27 cellular contexts compared by ENCODE assay signal in the genomic region with DNA sequence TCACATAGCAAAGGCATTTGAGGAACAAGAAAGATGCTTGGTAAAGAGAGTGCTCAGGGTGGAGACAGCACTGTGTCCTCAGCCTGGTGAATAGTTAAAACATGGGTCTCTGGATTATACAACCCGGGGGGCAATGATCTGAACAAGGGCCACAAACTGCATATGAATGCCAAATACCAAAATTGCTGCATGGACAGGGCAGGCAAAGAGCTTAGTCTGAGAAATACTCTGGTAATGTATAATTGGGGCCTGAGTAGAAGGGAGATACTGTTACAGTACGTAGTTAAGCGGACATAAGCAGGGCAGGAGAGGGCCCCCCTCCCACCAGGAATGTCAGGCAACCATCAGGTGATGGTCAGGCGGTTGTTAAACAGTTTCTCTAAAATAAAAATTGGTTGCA.
"Had no signal": no experiment of that assay in that cellular context is flagged by ENCODE, and none has a peak within 500 bp of the region (broad histone marks: within the 10 kb centered on the region; RNA-seq: fewer than 3 reads in every experiment).

No MANE protein-coding gene starts in this region.

- ATAC-seq: foreskin keratinocyte; heart right ventricle; left lobe of liver; natural killer cell treated with Interleukin-12 subunit alpha and Interleukin-12 subunit beta and Interleukin-15 and Interleukin-18, amount 100 ng/mL, for 72 hours; right lobe of liver; stimulated activated naive B cell treated with anti-CD40 and anti-IgM and Interleukin-4, amounts not matched to agents 10 μg/mL and 1 μg/mL and 100 μg/mL, for 72 hours had no signal

- H3K9me3 ChIP-seq: neutrophil, right lobe of liver, stomach, thyroid gland, uterus had no signal

- H3K27ac ChIP-seq: dorsolateral prefrontal cortex, epithelial cell of prostate, esophagus muscularis mucosa, foreskin keratinocyte, heart right ventricle, neutrophil, parathyroid adenoma, right lobe of liver, stomach, uterus had no signal

- H3K4me1 Mint-ChIP-seq: immature natural killer cell; neural crest cell; stimulated activated naive B cell treated with anti-CD40 and anti-IgM and Interleukin-4, amounts not matched to agents 10 μg/mL and 1 μg/mL and 100 μg/mL, for 72 hours had no signal

- H3K27me3 ChIP-seq: dorsolateral prefrontal cortex, esophagus muscularis mucosa, foreskin keratinocyte, heart right ventricle, neutrophil, right lobe of liver, stomach, thyroid gland, uterus had no signal

- FAIRE-seq: colon, small intestine had no signal

- DNase-seq: central memory CD4-positive, alpha-beta T cell; dorsolateral prefrontal cortex; effector CD4-positive, alpha-beta T cell; foreskin keratinocyte; glutamatergic neuron; heart right ventricle; hippocampal formation; immature natural killer cell; islet precursor cell; right lobe of liver; stimulated activated CD4-positive, alpha-beta T cell treated with anti-CD3 and anti-CD28 coated beads, Interleukin-15, amount 100 ng/mL, for 24 hours; stimulated activated CD4-positive, alpha-beta T cell treated with anti-CD3 and anti-CD28 coated beads, Interleukin-2, amount 100 ng/mL, for 48 hours; stimulated activated naive B cell treated with anti-CD40 and anti-IgM and Interleukin-4, amounts not matched to agents 10 μg/mL and 1 μg/mL and 100 μg/mL, for 72 hours; stomach; trophoblast cell; uterus had no signal

- H3K4me3 Mint-ChIP-seq: immature natural killer cell; natural killer cell treated with Interleukin-12 subunit alpha and Interleukin-12 subunit beta and Interleukin-15 and Interleukin-18, amount 100 ng/mL, for 72 hours; neural crest cell; stimulated activated naive B cell treated with anti-CD40 and anti-IgM and Interleukin-4, amounts not matched to agents 10 μg/mL and 1 μg/mL and 100 μg/mL, for 72 hours had no signal

- H3K36me3 ChIP-seq: esophagus muscularis mucosa, heart right ventricle, neutrophil, right lobe of liver, stomach, thyroid gland, uterus had no signal

- H3K36me3 Mint-ChIP-seq: natural killer cell treated with Interleukin-12 subunit alpha and Interleukin-12 subunit beta and Interleukin-15 and Interleukin-18, amount 100 ng/mL, for 72 hours; stimulated activated naive B cell treated with anti-CD40 and anti-IgM and Interleukin-4, amounts not matched to agents 10 μg/mL and 1 μg/mL and 100 μg/mL, for 72 hours had no signal

- H3K4me1 ChIP-seq: esophagus muscularis mucosa, foreskin keratinocyte, heart right ventricle, parathyroid adenoma, right lobe of liver, stomach, uterus had no signal

- H3K27ac Mint-ChIP-seq: immature natural killer cell; natural killer cell treated with Interleukin-12 subunit alpha and Interleukin-12 subunit beta and Interleukin-15 and Interleukin-18, amount 100 ng/mL, for 72 hours; progenitor cell of endocrine pancreas; stimulated activated naive B cell treated with anti-CD40 and anti-IgM and Interleukin-4, amounts not matched to agents 10 μg/mL and 1 μg/mL and 100 μg/mL, for 72 hours had no signal

- H2AFZ ChIP-seq: parathyroid adenoma had no signal

- H3K9ac ChIP-seq: parathyroid adenoma had no signal

- H3K4me3 ChIP-seq: dorsolateral prefrontal cortex, esophagus muscularis mucosa, heart right ventricle, right lobe of liver, stomach, thyroid gland, uterus had no signal

- H3K9me3 Mint-ChIP-seq: natural killer cell treated with Interleukin-12 subunit alpha and Interleukin-12 subunit beta and Interleukin-15 and Interleukin-18, amount 100 ng/mL, for 72 hours; stimulated activated naive B cell treated with anti-CD40 and anti-IgM and Interleukin-4, amounts not matched to agents 10 μg/mL and 1 μg/mL and 100 μg/mL, for 72 hours had no signal

- H3K27me3 Mint-ChIP-seq: progenitor cell of endocrine pancreas had no signal
